Comparison of ENCODE assay signal across 1 cellular context in genomic region chr16:16099320-16099719, GRCh38.
TF ChIP-seq lines count a peak whose summit lies in the region.

No MANE protein-coding gene starts in this region.

TF ChIP-seq in IMR-90, 13 proteins besides CTCF, POLR2A, EP300 and RAD21 (continued from another document):
- TF ChIP-seq RCOR1 (IDR thresholded peaks at IDR 0.05; ENCODE audit: insufficient replicate concordance, low read length) (no peak), RFX5 (IDR thresholded peaks at IDR 0.05; ENCODE audit: low read depth, low read length) (no peak), CHD1 (IDR thresholded peaks at IDR 0.05; ENCODE audit: low read depth, low read length) (no peak), BHLHE40 (IDR thresholded peaks at IDR 0.05; ENCODE audit: low read depth, low read length) (no peak), USF2 (IDR thresholded peaks at IDR 0.05; ENCODE audit: low read depth, low read length) (no peak), FOS (IDR thresholded peaks at IDR 0.05; ENCODE audit: low read depth, low read length) (no peak), NFE2L2 (IDR thresholded peaks at IDR 0.05; ENCODE audit: low read depth, low read length) (no peak), ELK1 (IDR thresholded peaks at IDR 0.05; ENCODE audit: borderline replicate concordance, low read depth, low read length) (no peak), MXI1 (IDR thresholded peaks at IDR 0.05; ENCODE audit: borderline replicate concordance, low read depth, low read length) (no peak), SMC3 (IDR thresholded peaks at IDR 0.05; ENCODE audit: low read depth, low read length) (no peak)
